Comparison of ENCODE assay signal across 8 cellular contexts in the genomic region with DNA sequence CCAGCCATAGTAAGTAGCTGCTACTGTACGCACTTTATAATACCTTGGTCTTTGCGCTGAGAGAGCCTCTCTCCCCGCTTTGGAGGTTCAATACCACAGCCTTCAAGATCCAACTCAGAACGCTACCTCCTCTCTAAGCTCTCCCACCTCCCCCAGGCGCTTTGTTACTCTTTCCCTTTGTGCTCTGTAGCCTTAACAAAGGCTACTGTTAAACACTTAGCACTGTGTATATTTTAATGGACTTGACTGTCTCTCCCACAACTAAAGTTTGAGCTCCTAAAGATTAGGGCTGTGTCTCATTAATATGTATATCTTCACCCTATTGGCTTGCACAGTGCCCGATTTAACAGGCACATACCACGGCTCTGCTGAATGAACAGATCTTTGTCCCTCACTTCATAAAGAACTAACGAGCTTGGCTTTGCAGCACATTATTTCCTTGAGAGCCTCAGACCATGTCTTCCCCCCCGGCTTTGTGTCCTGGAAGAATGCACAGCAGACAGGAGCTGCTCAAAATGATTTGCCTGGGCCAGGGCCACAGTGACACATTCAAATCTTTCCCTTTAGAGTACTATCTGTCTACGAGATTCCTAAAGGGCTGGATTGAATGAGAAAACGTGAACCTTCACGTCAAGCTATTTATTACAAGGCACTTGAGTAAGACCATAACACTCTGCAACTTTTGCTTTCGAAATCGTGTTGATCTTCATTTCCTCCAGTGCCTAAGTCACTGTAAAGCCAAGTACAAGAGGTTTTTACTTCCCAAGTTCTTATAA. TPM values are rescaled to one million over a fixed set of nuclear protein-coding genes. Genes with fewer than 3 reads are reported as not detected.
A peak's percentile ranks its signal among the peaks of the same experiment; 100 is the strongest.
DNase-seq lines count a peak whose midpoint lies in the region; ATAC-seq lines count a peak whose summit lies in the region.

No MANE protein-coding gene starts in this region.

- no peaks in the 10 kb centered on the region for H3K79me2 ChIP-seq in GM23248 (ENCODE audit: insufficient read depth)

- peak overlapping the region; percentile 60 for H3K27ac ChIP-seq in GM23248
- H3K27ac ChIP-seq in effector memory CD4-positive, alpha-beta T cell (ENCODE audit: insufficient read depth, low read length, poor library complexity, severe bottlenecking): peak overlapping the region; percentile 61

- H3K4me3 ChIP-seq in GM23248: peak overlapping the region; percentile 76
- H3K4me3 ChIP-seq in effector memory CD4-positive, alpha-beta T cell (ENCODE audit: insufficient read depth, low read depth, low read length, poor library complexity, severe bottlenecking): peak overlapping the region; percentile 50
- no peak overlapping the region for H3K4me3 ChIP-seq in mucosa of stomach (ENCODE audit: low read length)

- H3K9me2 ChIP-seq in GM23248 (ENCODE audit: insufficient read depth): no peaks in the 10 kb centered on the region

- DNase-seq in ELF-1 (ENCODE audit: low read depth, low spot score) (peak; percentile 42), GM23248 (peak; percentile 76), OCI-M1 (lab: John Stamatoyannopoulos, UW) (peak; percentile 96), NCI-H128 (lab: John Stamatoyannopoulos, UW; ENCODE audit: unreplicated experiment) (no peak), NCI-H2081 (lab: John Stamatoyannopoulos, UW) (no peak)
- no peak for DNase-seq in effector memory CD4-positive, alpha-beta T cell

- H3K4me1 ChIP-seq in GM23248 (ENCODE audit: insufficient read depth) (peaks cover 5% of the 10 kb centered on the region), mucosa of stomach (ENCODE audit: control insufficient read depth, insufficient read depth, low read length) (peaks cover 22% of the 10 kb centered on the region)
- peaks cover 4% of the 10 kb centered on the region for H3K4me1 ChIP-seq in effector memory CD4-positive, alpha-beta T cell (ENCODE audit: control insufficient read depth, insufficient read depth, low read length, poor library complexity, severe bottlenecking)

- peak overlapping the region; percentile 96 for H2AFZ ChIP-seq in GM23248

- in situ Hi-C loops in GM23248 (cut with MboI): no loop called here

- no peaks in the 10 kb centered on the region for H3K9me3 ChIP-seq in GM23248 (ENCODE audit: low read depth)
- H3K9me3 ChIP-seq in effector memory CD4-positive, alpha-beta T cell (ENCODE audit: control insufficient read depth, low read length): no peaks in the 10 kb centered on the region
- H3K9me3 ChIP-seq in mucosa of stomach (ENCODE audit: control insufficient read depth, low read length): no peaks in the 10 kb centered on the region

- no peak for ATAC-seq in GM19397 (IDR thresholded peaks at IDR 0.05; ENCODE audit: unreplicated experiment)

- 27 to 28% methylated on average over 14 of the region's 14 CpGs for WGBS in GM23248 (ENCODE audit: low coverage in 1 of 2, low lambda C conversion rate in 2 of 2, missing lambda C conversion rate in 2 of 2), 2 experiments

- H3F3A ChIP-seq in GM23248 (ENCODE audit: insufficient read depth): peaks cover 6% of the 10 kb centered on the region; the same call in 1 of the 2 replicates

- H4K20me1 ChIP-seq in GM23248 (ENCODE audit: insufficient read depth): no peaks in the 10 kb centered on the region

- H3K27me3 ChIP-seq in GM23248 (replicated peaks; ENCODE audit: insufficient read depth): no peaks in the 10 kb centered on the region
- no peaks in the 10 kb centered on the region for H3K27me3 ChIP-seq in effector memory CD4-positive, alpha-beta T cell (replicated peaks; ENCODE audit: control insufficient read depth, insufficient read depth, low read length, poor library complexity, severe bottlenecking)
- H3K27me3 ChIP-seq in mucosa of stomach (ENCODE audit: control insufficient read depth, insufficient read depth, low read length): no peaks in the 10 kb centered on the region

- peak overlapping the region; percentile 80 for H3K4me2 ChIP-seq in GM23248 (ENCODE audit: unreplicated experiment)

- no peaks in the 10 kb centered on the region for H3K36me3 ChIP-seq in GM23248 (ENCODE audit: low read depth)
- H3K36me3 ChIP-seq in effector memory CD4-positive, alpha-beta T cell (ENCODE audit: control insufficient read depth, insufficient read depth, low read length): peaks cover 3% of the 10 kb centered on the region
- H3K36me3 ChIP-seq in mucosa of stomach (ENCODE audit: control insufficient read depth, insufficient read depth, low read length): no peaks in the 10 kb centered on the region

- peak overlapping the region; percentile 75 for H3K9ac ChIP-seq in GM23248
- H3K9ac ChIP-seq in mucosa of stomach (ENCODE audit: low read length): peak overlapping the region; percentile 45

RNA-seq across cellular contexts. Expression of gene ABHD3, which starts 22.1 kb away (rescaled TPM):
- total RNA-seq in GM23248 (2014; rRNA removed; shearing (Covaris generic)): 2.3 and 3.4 TPM in 2 replicates
- 3.6 and 4.6 TPM in 2 replicates for polyA plus RNA-seq in GM23248 (2016; fragmentation: Nextera tagmentation; extraction: Ambion mirVana)

RNA-seq across cellular contexts. Expression of gene MIB1, which starts 58.1 kb away (rescaled TPM):
- 39.0 and 45.1 TPM in 2 replicates for total RNA-seq in GM23248 (2014; rRNA removed; shearing (Covaris generic))
- 5.1 TPM in 2 replicates for polyA plus RNA-seq in GM23248 (2016; fragmentation: Nextera tagmentation; extraction: Ambion mirVana)

Comparison
In these comparisons a context has a peak if more than half of its experiments do, and no peak if none do; other contexts are left out.
1. DNase-seq: peak in ELF-1 (single experiment), GM23248 (single experiment) and OCI-M1 (single experiment); none in effector memory CD4-positive, alpha-beta T cell (0 of 3), NCI-H128 (single experiment) and NCI-H2081 (0 of 2).